In the genomic region with DNA sequence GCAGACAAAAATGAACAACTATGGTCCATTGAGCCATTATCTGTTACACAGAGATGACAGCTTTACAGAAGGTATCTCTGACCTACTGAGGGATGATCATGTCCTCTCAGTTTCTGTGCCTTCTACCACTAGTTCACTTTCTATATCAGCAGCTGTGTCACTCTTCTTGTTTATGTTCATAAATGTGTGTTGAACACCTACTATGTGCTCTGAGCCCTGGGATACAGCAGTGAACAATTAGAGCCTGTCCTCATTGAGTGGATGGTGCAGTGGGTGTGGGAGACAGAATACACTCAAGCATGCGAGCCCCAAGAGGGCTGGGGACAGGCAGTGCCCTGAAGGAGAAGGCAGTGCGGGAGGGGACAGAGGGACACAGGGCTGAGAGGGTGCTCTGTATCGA, we compare ENCODE assay signal across 17 cellular contexts.
A peak's percentile ranks its signal among the peaks of the same experiment; 100 is the strongest.
DNase-seq lines count a peak whose midpoint lies in the region; ATAC-seq, FAIRE-seq and TF ChIP-seq lines count a peak whose summit lies in the region.
"Had no signal": no experiment of that assay in that cellular context is flagged by ENCODE, and none has a peak within 500 bp of the region (broad histone marks: within the 10 kb centered on the region; RNA-seq: fewer than 3 reads in every experiment).

No MANE protein-coding gene starts in this region.

- no peaks in the 10 kb centered on the region for H3K79me2 ChIP-seq in HepG2 (ENCODE audit: insufficient read depth, low read length)

- H3K9me3 Mint-ChIP-seq in endothelial cell (ENCODE audit: unreplicated experiment) (no peaks in the 10 kb centered on the region), CD14-positive monocyte (no peaks in the 10 kb centered on the region)
- no peaks in the 10 kb centered on the region for H3K9me3 Mint-ChIP-seq in stimulated activated effector memory CD8-positive, alpha-beta T cell treated with anti-CD3 and anti-CD28 coated beads, Interleukin-12 subunit alpha, Interleukin-12 subunit beta, amount 100 ng/mL, for 72 hours
- H3K9me3 Mint-ChIP-seq: IgD-negative memory B cell had no signal

- peaks cover 36 to 64% of the 10 kb centered on the region in 2 experiments for H3K36me3 ChIP-seq in HepG2 (replicated peaks in 1 of 2; ENCODE audit: control insufficient read depth in 1 of 2, insufficient read depth in 2 of 2, low read length in 2 of 2)
- peaks cover 0 to 5% (median 0%) of the 10 kb centered on the region in 4 donors for H3K36me3 ChIP-seq in right lobe of liver
- peaks cover 43% of the 10 kb centered on the region for H3K36me3 ChIP-seq in Panc1 (ENCODE audit: control insufficient read depth, insufficient read depth, low read length)

- H3K4me2 ChIP-seq in HepG2 (ENCODE audit: low read depth, low read length): no peak overlapping the region

- H3K4me3 ChIP-seq in HepG2 (replicated peaks in 1 of 3; ENCODE audit: insufficient read depth in 1 of 3, low read depth in 2 of 3, low read length in 3 of 3): no peak overlapping the region
- H3K4me3 ChIP-seq in right lobe of liver: no peak overlapping the region
- no peak overlapping the region for H3K4me3 ChIP-seq in Panc1 (ENCODE audit: low read depth in 2 of 2, low read length in 2 of 2)
- H3K4me3 ChIP-seq: HAP-1 had no signal

- no peak overlapping the region for H2AFZ ChIP-seq in HepG2 (ENCODE audit: low read length)

- in situ Hi-C loops in HepG2 (cut with HindIII; ENCODE audit: extremely low pct_ligation_motif_present, low pct_unique_long_range_greater_than_20kb): no loop called here
- in situ Hi-C loops in Panc1 (cut with HindIII; ENCODE audit: low pct_unique_long_range_greater_than_20kb, low sequenced_read_pairs): no loop called here

- no peak for FAIRE-seq in HepG2 (lab: Jason Lieb, UNC)
- FAIRE-seq: GM19239 had no signal

- H3K27me3 ChIP-seq in HepG2 (ENCODE audit: control insufficient read depth in 1 of 2, insufficient read depth in 2 of 2, low read length in 2 of 2) (no peaks in the 10 kb centered on the region), right lobe of liver (no peaks in the 10 kb centered on the region), Panc1 (ENCODE audit: control insufficient read depth, insufficient read depth, low read length) (no peaks in the 10 kb centered on the region)

- H3K36me3 Mint-ChIP-seq in endothelial cell (ENCODE audit: low read depth, unreplicated experiment): peaks cover 11% of the 10 kb centered on the region
- H3K36me3 Mint-ChIP-seq in stimulated activated effector memory CD8-positive, alpha-beta T cell treated with anti-CD3 and anti-CD28 coated beads, Interleukin-12 subunit alpha, Interleukin-12 subunit beta, amount 100 ng/mL, for 72 hours: peaks cover 97% of the 10 kb centered on the region
- H3K36me3 Mint-ChIP-seq in CD14-positive monocyte: peaks cover 73 to 92% of the 10 kb centered on the region in 2 donors

- no peak for TF ChIP-seq CTCF in HepG2 (CRISPR knock-in tag; IDR thresholded peaks at IDR 0.05)
- no peak for TF ChIP-seq CTCF in right lobe of liver (IDR thresholded peaks at IDR 0.05)
- no peak for TF ChIP-seq CTCF in Panc1 (IDR thresholded peaks at IDR 0.05)
- TF ChIP-seq CTCF in endothelial cell (IDR thresholded peaks at IDR 0.05; ENCODE audit: unreplicated experiment): no peak
- no peak for TF ChIP-seq CTCF in CD14-positive monocyte (IDR thresholded peaks at IDR 0.05)

- no peak overlapping the region for H3K9ac ChIP-seq in HepG2 (ENCODE audit: insufficient read depth, low read depth, low read length)

- H3K9me3 ChIP-seq in HepG2 (ENCODE audit: low read length): no peaks in the 10 kb centered on the region
- no peaks in the 10 kb centered on the region for H3K9me3 ChIP-seq in right lobe of liver
- no peaks in the 10 kb centered on the region for H3K9me3 ChIP-seq in Panc1 (ENCODE audit: control insufficient read depth, insufficient read depth, low read depth, low read length)
- H3K9me3 ChIP-seq: HAP-1 had no signal

- WGBS in HepG2 (ENCODE audit: low lambda C conversion rate): 94% methylated on average over 3 of the region's 3 CpGs
- WGBS in right lobe of liver (ENCODE audit: insufficient coverage, low coverage, low lambda C conversion rate, missing lambda C conversion rate): 83% methylated on average over 2 of the region's 3 CpGs

- TF ChIP-seq POLR2A in HepG2 (IDR thresholded peaks at IDR 0.05; ENCODE audit: insufficient read depth in 1 of 2, low read depth in 2 of 2, low read length in 2 of 2) (no peak), right lobe of liver (IDR thresholded peaks at IDR 0.05) (no peak)

- CTCF ChIA-PET in HepG2 (lab: Yijun Ruan, JAX; ENCODE audit: low intra/inter-chr PET ratio, low total read pairs): no interaction called here
- CTCF ChIA-PET in Panc1 (lab: Charles Lee): no interaction called here

- H3K4me1 ChIP-seq in HepG2 (ENCODE audit: insufficient read depth, low read length) (no peaks in the 10 kb centered on the region), right lobe of liver (no peaks in the 10 kb centered on the region), Panc1 (ENCODE audit: control insufficient read depth, insufficient read depth, low read length) (no peaks in the 10 kb centered on the region)
- H3K4me1 ChIP-seq: HAP-1 had no signal

- H3K27me3 Mint-ChIP-seq in endothelial cell (ENCODE audit: unreplicated experiment): no peaks in the 10 kb centered on the region
- no peaks in the 10 kb centered on the region for H3K27me3 Mint-ChIP-seq in CD14-positive monocyte (ENCODE audit: low read depth in 3 of 3)
- H3K27me3 Mint-ChIP-seq: B cell, IgD-negative memory B cell had no signal

- POLR2A ChIA-PET in HepG2 (lab: Yijun Ruan, JAX): no interaction called here
- POLR2A ChIA-PET in Panc1 (lab: Charles Lee): no interaction called here

- BruUV-seq in HepG2 (replicated peaks; lab: Mats Ljungman, UMichigan) (no TSS peak), Panc1 (replicated peaks; lab: Mats Ljungman, UMichigan) (TSS peak; percentile 24)

- H3K4me1 Mint-ChIP-seq in endothelial cell (ENCODE audit: unreplicated experiment) (no peaks in the 10 kb centered on the region), CD14-positive monocyte (no peaks in the 10 kb centered on the region)
- H3K4me1 Mint-ChIP-seq in stimulated activated effector memory CD8-positive, alpha-beta T cell treated with anti-CD3 and anti-CD28 coated beads, Interleukin-12 subunit alpha, Interleukin-12 subunit beta, amount 100 ng/mL, for 72 hours: no peaks in the 10 kb centered on the region
- H3K4me1 Mint-ChIP-seq: IgD-negative memory B cell had no signal

- H3K27ac ChIP-seq in HepG2 (ENCODE audit: extremely low read length, insufficient read depth, low read length): no peak overlapping the region
- no peak overlapping the region for H3K27ac ChIP-seq in right lobe of liver
- no peak overlapping the region for H3K27ac ChIP-seq in Panc1 (ENCODE audit: low read length)
- no peak overlapping the region for H3K27ac ChIP-seq in caudate nucleus (ENCODE audit: low read depth, low read length)
- H3K27ac ChIP-seq: HL-60 had no signal

- no peak for DNase-seq in HepG2 (ENCODE audit: low spot score)
- DNase-seq in right lobe of liver: no peak
- no peak for DNase-seq in Panc1 (ENCODE audit: low read depth, low spot score)
- no peak for DNase-seq in endothelial cell (ENCODE audit: low spot score)
- no peak for DNase-seq in stimulated activated effector memory CD8-positive, alpha-beta T cell treated with anti-CD3 and anti-CD28 coated beads, Interleukin-12 subunit alpha, Interleukin-12 subunit beta, amount 100 ng/mL, for 72 hours (ENCODE audit: low spot score in 2 of 2)
- DNase-seq in OCI-M1 (lab: John Stamatoyannopoulos, UW): no peak
- DNase-seq in CD14-positive monocyte (ENCODE audit: low spot score): no peak
- DNase-seq in caudate nucleus (lab: John Stamatoyannopoulos, UW): no peak
- DNase-seq: C1 segment of cervical spinal cord, DMS53, GF-D8, GOT3 had no signal

- intact Hi-C loops in HepG2 (cut with micrococcal nuclease; ENCODE audit: unreplicated experiment) (no loop called here), right lobe of liver (cut with DNase I) (no loop called here), Panc1 (cut with micrococcal nuclease; ENCODE audit: unreplicated experiment) (no loop called here), CD14-positive monocyte (cut with micrococcal nuclease) (no loop called here)

- H3K27ac Mint-ChIP-seq in endothelial cell (ENCODE audit: unreplicated experiment) (no peak overlapping the region), CD14-positive monocyte (no peak overlapping the region)
- peak overlapping the region; percentile 57 for H3K27ac Mint-ChIP-seq in stimulated activated effector memory CD8-positive, alpha-beta T cell treated with anti-CD3 and anti-CD28 coated beads, Interleukin-12 subunit alpha, Interleukin-12 subunit beta, amount 100 ng/mL, for 72 hours
- H3K27ac Mint-ChIP-seq: B cell had no signal

- no peaks in the 10 kb centered on the region for H4K20me1 ChIP-seq in HepG2 (ENCODE audit: insufficient read depth, low read length)

- TF ChIP-seq EP300 in HepG2 (IDR thresholded peaks at IDR 0.05; ENCODE audit: low read depth in 2 of 2, low read length in 2 of 2) (no peak), HepG2 (CRISPR knock-in tag; IDR thresholded peaks at IDR 0.05; ENCODE audit: borderline replicate concordance) (no peak)

- H3K4me3 Mint-ChIP-seq in endothelial cell (ENCODE audit: unreplicated experiment) (peak overlapping the region; percentile 31), CD14-positive monocyte (no peak overlapping the region)
- H3K4me3 Mint-ChIP-seq in stimulated activated effector memory CD8-positive, alpha-beta T cell treated with anti-CD3 and anti-CD28 coated beads, Interleukin-12 subunit alpha, Interleukin-12 subunit beta, amount 100 ng/mL, for 72 hours: no peak overlapping the region
- H3K4me3 Mint-ChIP-seq: B cell, IgD-negative memory B cell had no signal

- ATAC-seq in HepG2: no peak
- ATAC-seq in right lobe of liver: no peak
- ATAC-seq in Panc1: no peak
- no peak for ATAC-seq in stimulated activated effector memory CD8-positive, alpha-beta T cell treated with anti-CD3 and anti-CD28 coated beads, Interleukin-12 subunit alpha, Interleukin-12 subunit beta, amount 100 ng/mL, for 72 hours

- no peak for TF ChIP-seq RAD21 in HepG2 (CRISPR knock-in tag; IDR thresholded peaks at IDR 0.05)

TF ChIP-seq in HepG2, 621 proteins besides CTCF, POLR2A, EP300 and RAD21 (continues in another document):
- no peak for TF ChIP-seq MTF1 (CRISPR knock-in tag; IDR thresholded peaks at IDR 0.05)
- peak; percentile 75 for TF ChIP-seq ZKSCAN1 (IDR thresholded peaks at IDR 0.05; ENCODE audit: low read length)
- TF ChIP-seq HNRNPUL1 (IDR thresholded peaks at IDR 0.05; ENCODE audit: low read depth, low read length): no peak
- TF ChIP-seq, protein P1, sequence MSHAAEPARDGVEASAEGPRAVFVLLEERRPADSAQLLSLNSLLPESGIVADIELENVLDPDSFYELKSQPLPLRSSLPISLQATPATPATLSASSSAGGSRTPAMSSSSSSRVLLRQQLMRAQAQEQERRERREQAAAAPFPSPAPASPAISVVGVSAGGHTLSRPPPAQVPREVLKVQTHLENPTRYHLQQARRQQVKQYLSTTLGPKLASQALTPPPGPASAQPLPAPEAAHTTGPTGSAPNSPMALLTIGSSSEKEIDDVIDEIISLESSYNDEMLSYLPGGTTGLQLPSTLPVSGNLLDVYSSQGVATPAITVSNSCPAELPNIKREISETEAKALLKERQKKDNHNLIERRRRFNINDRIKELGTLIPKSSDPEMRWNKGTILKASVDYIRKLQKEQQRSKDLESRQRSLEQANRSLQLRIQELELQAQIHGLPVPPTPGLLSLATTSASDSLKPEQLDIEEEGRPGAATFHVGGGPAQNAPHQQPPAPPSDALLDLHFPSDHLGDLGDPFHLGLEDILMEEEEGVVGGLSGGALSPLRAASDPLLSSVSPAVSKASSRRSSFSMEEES (CRISPR knock-in tag; IDR thresholded peaks at IDR 0.05): no peak
